In the genomic region with DNA sequence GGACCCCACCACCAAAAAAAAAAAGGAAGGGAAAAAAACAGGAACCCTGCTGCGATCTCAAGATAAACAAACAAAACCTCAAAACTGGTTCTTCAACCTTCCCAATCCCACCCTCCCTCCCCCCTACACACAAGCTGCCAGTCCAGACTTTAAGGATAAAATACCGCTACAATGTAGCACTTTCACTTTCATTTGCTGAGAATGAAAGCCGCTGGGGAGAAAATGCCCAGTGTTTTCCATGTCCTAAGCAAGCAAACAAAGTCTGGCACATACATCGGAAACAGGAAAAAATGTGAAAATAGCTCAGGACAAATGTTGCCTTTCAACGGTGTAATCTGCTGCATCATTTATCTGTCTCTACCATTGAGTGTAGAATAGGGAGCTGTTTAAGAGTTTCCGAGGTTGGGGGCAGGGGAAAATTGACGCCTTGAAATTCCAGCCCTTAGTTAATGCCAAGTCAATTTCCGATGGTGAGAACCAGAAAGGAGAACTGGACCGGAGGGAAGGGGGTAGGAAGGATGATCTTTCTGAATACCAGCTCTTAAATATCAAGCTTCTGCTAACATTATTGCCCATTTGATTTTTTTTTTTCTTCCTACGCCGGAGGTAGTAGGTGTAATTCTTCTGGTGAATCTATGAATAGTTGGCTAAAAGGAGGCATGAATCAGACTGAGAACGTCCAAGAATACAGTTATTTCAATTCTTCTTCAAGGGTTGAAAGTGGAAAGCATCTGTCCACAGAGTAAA, we compare ENCODE assay signal across 8 cellular contexts. TPM values are rescaled to one million over a fixed set of nuclear protein-coding genes. Genes with fewer than 3 reads are reported as not detected.
A peak's percentile ranks its signal among the peaks of the same experiment; 100 is the strongest.
DNase-seq lines count a peak whose midpoint lies in the region; ATAC-seq, FAIRE-seq and TF ChIP-seq lines count a peak whose summit lies in the region.

No MANE protein-coding gene starts in this region.

- CTCF ChIA-PET in Calu3 (lab: Charles Lee), result interaction anchor here (0.6 to 2.5 kb wide), 16 partner anchors 36 to 1335 kb away, joined by 3 to 26 read pairs (median 4); no protein-coding TSS in a partner anchor
- CTCF ChIA-PET in endothelial cell of umbilical vein (lab: Charles Lee), result interaction anchor here (0.6 to 7.8 kb wide), 64 partner anchors 8 to 888 kb away, joined by 3 to 275 read pairs (median 5); a partner anchor contains a TSS

- H3K4me2 ChIP-seq in SU-DHL-6 (ENCODE audit: low read depth, low read length, poor library complexity, severe bottlenecking) (peak overlapping the region; percentile 99), endothelial cell of umbilical vein (ENCODE audit: insufficient read depth, low read length) (peak overlapping the region; percentile 100)

- peak; percentile 62 for ATAC-seq in upper lobe of right lung

- peak; percentile 35 for TF ChIP-seq POLR2A in endothelial cell of umbilical vein (IDR thresholded peaks at IDR 0.05; ENCODE audit: low read depth, low read length)

- H3K27me3 ChIP-seq in SU-DHL-6 (ENCODE audit: low read length), result no peaks in the 10 kb centered on the region
- no peaks in the 10 kb centered on the region for H3K27me3 ChIP-seq in endothelial cell of umbilical vein (ENCODE audit: control insufficient read depth in 2 of 2, insufficient read depth in 2 of 2, low read length in 2 of 2)
- no peaks in the 10 kb centered on the region for H3K27me3 ChIP-seq in upper lobe of right lung

- H3K79me2 ChIP-seq in SU-DHL-6 (ENCODE audit: insufficient read depth, low read length), result no peaks in the 10 kb centered on the region
- peaks cover 34% of the 10 kb centered on the region for H3K79me2 ChIP-seq in endothelial cell of umbilical vein (ENCODE audit: control insufficient read depth, insufficient read depth, low read length)

- H3F3A ChIP-seq in SU-DHL-6 (ENCODE audit: insufficient read depth), result peaks cover 12% of the 10 kb centered on the region

- H4K20me1 ChIP-seq in SU-DHL-6 (ENCODE audit: low read depth, low read length) (no peaks in the 10 kb centered on the region), endothelial cell of umbilical vein (replicated peaks; ENCODE audit: control insufficient read depth, extremely low read depth, insufficient read depth, low read length) (no peaks in the 10 kb centered on the region)

- no peaks in the 10 kb centered on the region for H3K9me2 ChIP-seq in SU-DHL-6 (replicated peaks; ENCODE audit: insufficient read depth, low read length)

- 0 to 3% methylated on average over 6 of the region's 12 CpGs for WGBS in mesodermal cell (ENCODE audit: insufficient coverage in 2 of 2), 2 experiments

- H3K27me3 Mint-ChIP-seq in Calu3 (ENCODE audit: unreplicated experiment), result no peaks in the 10 kb centered on the region

- TF ChIP-seq CTCF in Calu3 (IDR thresholded peaks at IDR 0.05; ENCODE audit: unreplicated experiment) (no peak), SU-DHL-6 (IDR thresholded peaks at IDR 0.05; ENCODE audit: insufficient read depth, low read length, poor library complexity, severe bottlenecking) (no peak), endothelial cell of umbilical vein (IDR thresholded peaks at IDR 0.05; ENCODE audit: extremely low read depth in 1 of 2, insufficient read depth in 1 of 2, low read depth in 1 of 2, low read length in 2 of 2) (no peak), upper lobe of right lung (IDR thresholded peaks at IDR 0.05) (no peak)

- H3K9ac ChIP-seq in SU-DHL-6 (ENCODE audit: low read length), result peak overlapping the region; percentile 53
- H3K9ac ChIP-seq in endothelial cell of umbilical vein (replicated peaks; ENCODE audit: extremely low read depth, insufficient read depth, low read length), result peak overlapping the region; percentile 94

- H3K9me1 ChIP-seq in endothelial cell of umbilical vein (replicated peaks; ENCODE audit: control insufficient read depth, extremely low read depth, insufficient read depth, low read length), result no peaks in the 10 kb centered on the region

- H3K4me1 ChIP-seq in endothelial cell of umbilical vein (ENCODE audit: control insufficient read depth, extremely low read depth, insufficient read depth, low read length) (peaks cover 25% of the 10 kb centered on the region), mesodermal cell (ENCODE audit: control insufficient read depth, insufficient read depth, low read length, poor library complexity, severe bottlenecking) (no peaks in the 10 kb centered on the region), upper lobe of right lung (peaks cover 15% of the 10 kb centered on the region)

- POLR2A ChIA-PET in endothelial cell of umbilical vein (lab: Charles Lee), result interaction anchor here (0.9 to 1.4 kb wide), 4 partner anchors 8 to 672 kb away, joined by 3 to 6 read pairs (median 4); no protein-coding TSS in a partner anchor

- dilution Hi-C loops in endothelial cell of umbilical vein (cut with MboI; ENCODE audit: extremely low pct_ligation_motif_present, low sequenced_read_pairs), result no loop called here

- H3K27ac Mint-ChIP-seq in Calu3 (ENCODE audit: unreplicated experiment), result peak overlapping the region; percentile 28

- H3K4me1 Mint-ChIP-seq in Calu3 (ENCODE audit: low read depth, unreplicated experiment), result no peaks in the 10 kb centered on the region

- DNase-seq in Calu3 (no peak), HK-2 (ENCODE audit: unreplicated experiment) (peak; percentile 7), endothelial cell of umbilical vein (ENCODE audit: low read depth, low spot score) (peak; percentile 85), upper lobe of right lung (no peak), SKM-1 treated with dmso at 0.1 percent for 144 hours (lab: John Stamatoyannopoulos, UW; ENCODE audit: unreplicated experiment) (no peak)
- no peak for DNase-seq in effector CD8-positive, alpha-beta T cell (lab: John Stamatoyannopoulos, UW)

- H3K9me3 ChIP-seq in SU-DHL-6 (ENCODE audit: insufficient read depth, low read length) (no peaks in the 10 kb centered on the region), endothelial cell of umbilical vein (replicated peaks; ENCODE audit: control insufficient read depth, insufficient read depth, low read length) (no peaks in the 10 kb centered on the region), mesodermal cell (ENCODE audit: control insufficient read depth, low read length) (no peaks in the 10 kb centered on the region), upper lobe of right lung (no peaks in the 10 kb centered on the region)

- H3K27ac ChIP-seq in SU-DHL-6 (ENCODE audit: low read depth, low read length) (peak overlapping the region; percentile 42), endothelial cell of umbilical vein (ENCODE audit: insufficient read depth, low read depth, low read length) (peak overlapping the region; percentile 87), mesodermal cell (ENCODE audit: low read depth, low read length, severe bottlenecking) (peak overlapping the region; percentile 86), upper lobe of right lung (peak overlapping the region; percentile 58)

- H3K9me3 Mint-ChIP-seq in Calu3 (ENCODE audit: low read depth, unreplicated experiment), result no peaks in the 10 kb centered on the region

- H3K36me3 ChIP-seq in SU-DHL-6 (ENCODE audit: low read length) (no peaks in the 10 kb centered on the region), endothelial cell of umbilical vein (ENCODE audit: control insufficient read depth in 2 of 2, extremely low read depth in 1 of 2, insufficient read depth in 2 of 2, low read length in 2 of 2) (no peaks in the 10 kb centered on the region), mesodermal cell (ENCODE audit: control insufficient read depth, insufficient read depth, low read length) (no peaks in the 10 kb centered on the region), upper lobe of right lung (no peaks in the 10 kb centered on the region)

- FAIRE-seq in endothelial cell of umbilical vein (lab: Jason Lieb, UNC), result peak; percentile 35

- intact Hi-C loops in Calu3 (cut with micrococcal nuclease; ENCODE audit: unreplicated experiment) (loop anchor here (1.0 to 5.0 kb wide), 9 partner anchors 266 to 848 kb away; no protein-coding TSS in a partner anchor), endothelial cell of umbilical vein (cut with micrococcal nuclease) (loop anchor here (1.0 to 5.0 kb wide), 11 partner anchors 220 to 976 kb away; a partner anchor contains a TSS), upper lobe of right lung (cut with DNase I) (loop anchor here (10.0 kb wide), 1 partner anchor 668 kb away; no protein-coding TSS in a partner anchor)

- BruUV-seq in Calu3 (replicated peaks; lab: Mats Ljungman, UMichigan) (no TSS peak), endothelial cell of umbilical vein (replicated peaks; lab: Mats Ljungman, UMichigan) (no TSS peak)

- H2AFZ ChIP-seq in SU-DHL-6 (ENCODE audit: low read depth, low read length, severe bottlenecking) (peak overlapping the region; percentile 89), endothelial cell of umbilical vein (ENCODE audit: low read depth, low read length) (peak overlapping the region; percentile 93)

- peaks cover 23% of the 10 kb centered on the region for H3K36me3 Mint-ChIP-seq in Calu3 (ENCODE audit: insufficient read depth, unreplicated experiment)

- peak overlapping the region; percentile 61 for H3K4me3 ChIP-seq in SU-DHL-6 (ENCODE audit: insufficient read depth, low read length, poor library complexity, severe bottlenecking)
- H3K4me3 ChIP-seq in endothelial cell of umbilical vein (replicated peaks in 1 of 3; ENCODE audit: insufficient read depth in 1 of 3, low read depth in 1 of 3, low read length in 3 of 3), result peak overlapping the region; percentile 64 to 98 (median 96)
- H3K4me3 ChIP-seq in mesodermal cell (ENCODE audit: extremely low read depth, insufficient read depth, low read length, poor library complexity, severe bottlenecking), result peak overlapping the region; percentile 54
- H3K4me3 ChIP-seq in upper lobe of right lung, result peak overlapping the region; percentile 73

- no peak overlapping the region for H3K4me3 Mint-ChIP-seq in Calu3 (ENCODE audit: low read depth, unreplicated experiment)

TF ChIP-seq in endothelial cell of umbilical vein, 7 proteins besides CTCF, POLR2A, EP300 and RAD21 (continues in another document):
- TF ChIP-seq JUN (IDR thresholded peaks at IDR 0.05; ENCODE audit: borderline replicate concordance, insufficient read depth, insufficient read length, low read depth) (peak; percentile 0), EZH2 (IDR thresholded peaks at IDR 0.05; ENCODE audit: borderline replicate concordance, low read depth, low read length, severe bottlenecking) (no peak)

RNA-seq across cellular contexts. Expression of a gene that starts 1.2 kb away (rescaled TPM):
- total RNA-seq in Calu3 (2022), result 0.86 and 1.2 TPM in 2 replicates
- total RNA-seq in endothelial cell of umbilical vein, result 43.4 and 57.4 TPM in 2 replicates
- 16.2 and 20.4 TPM in 2 replicates for polyA plus RNA-seq in endothelial cell of umbilical vein
- polyA plus RNA-seq in endothelial cell of umbilical vein (2011; cell fraction: cytosol; rRNA removed), result 7.8 and 9.7 TPM in 2 replicates
- polyA plus RNA-seq in endothelial cell of umbilical vein (2011; cell fraction: nucleus; rRNA removed), result 182 and 188 TPM in 2 replicates
- 13.0 and 16.2 TPM in 2 replicates for polyA plus RNA-seq in endothelial cell of umbilical vein (2012)
- 102 and 109 TPM in 2 replicates for polyA minus RNA-seq in endothelial cell of umbilical vein
- polyA minus RNA-seq in endothelial cell of umbilical vein (2011; cell fraction: cytosol; rRNA and poly(A)+ RNA removed), result 2.4 TPM
- polyA minus RNA-seq in endothelial cell of umbilical vein (2011; cell fraction: nucleus; rRNA and poly(A)+ RNA removed), result 217 and 331 TPM in 2 replicates
- polyA plus RNA-seq in mesodermal cell (2013, experiment 1 of 2), result 8.5 TPM
- 6.1 TPM for polyA plus RNA-seq in mesodermal cell (2013, experiment 2 of 2)
- total RNA-seq in upper lobe of right lung, result 2.3 TPM

Comparison
In these comparisons a context has a peak if more than half of its experiments do, and no peak if none do; other contexts are left out.
1. DNase-seq: peak in HK-2 (single experiment) and endothelial cell of umbilical vein (single experiment); none in Calu3 (single experiment), upper lobe of right lung (single experiment), effector CD8-positive, alpha-beta T cell (single experiment) and SKM-1 treated with dmso at 0.1 percent for 144 hours (single experiment).
2. RNA of a gene that starts 1.2 kb away (total RNA-seq): 43.4 to 57.4 TPM in endothelial cell of umbilical vein; 2.3 TPM in upper lobe of right lung (single experiment) and 0.86 to 1.2 TPM in Calu3; every median in the first group is over 10 times any median in the second.
3. Peak in every context shown above with its lines, with median percentiles within 50 percentile points of each other: H3K27ac ChIP-seq and H3K4me3 ChIP-seq.